15 cellular contexts compared by ENCODE assay signal in genomic region chr9:123350590-123351310, GRCh38. TPM values are rescaled to one million over a fixed set of nuclear protein-coding genes. Genes with fewer than 3 reads are reported as not detected.
DNase-seq lines count a peak whose midpoint lies in the region; ATAC-seq lines count a peak whose summit lies in the region.
"Had no signal": no experiment of that assay in that cellular context is flagged by ENCODE, and none has a peak within 500 bp of the region (broad histone marks: within the 10 kb centered on the region; RNA-seq: fewer than 3 reads in every experiment).

No MANE protein-coding gene starts in this region.

- DNase-seq in 8988T (peak; percentile 34), ACHN (peak; percentile 48), NCI-H69 (lab: John Stamatoyannopoulos, UW) (peak; percentile 64), myocyte (ENCODE audit: low read depth) (peak; percentile 27), DMS114 treated with DMSO at 0.1 percent for 48 hours (lab: John Stamatoyannopoulos, UW; ENCODE audit: unreplicated experiment) (no peak), SK-N-DZ (ENCODE audit: low spot score) (no peak)
- DNase-seq: endodermal cell, GOT3, left lung, NCI-H446 treated with DMSO at 0.1 percent for 48 hours, spleen had no signal

- ATAC-seq in GM21576 (IDR thresholded peaks at IDR 0.05; ENCODE audit: unreplicated experiment), result no peak

- in situ Hi-C loops in ACHN (cut with HindIII; ENCODE audit: low pct_ligation_motif_present, low pct_unique_long_range_greater_than_20kb, low sequenced_read_pairs), result no loop called here

RNA-seq across cellular contexts. Expression of gene CRB2, which starts 5.2 kb away (rescaled TPM):
- total RNA-seq in myocyte, result not detected in 2 replicates
- 0.03 TPM for polyA plus RNA-seq in myocyte (2012)
- 23.4 and 31.3 TPM in 2 replicates for polyA plus RNA-seq in SK-N-DZ (2014; cell fraction: cytosol; rRNA removed)
- 34.3 and 41.4 TPM in 2 replicates for polyA plus RNA-seq in SK-N-DZ (2014; cell fraction: nucleus; rRNA removed)
- total RNA-seq: activated naive CD4-positive, alpha-beta T cell treated with anti-CD3 and anti-CD28 coated beads for 36 hours; MCF 10A; PC-3 had no signal

Comparison
In these comparisons a context has a peak if more than half of its experiments do, and no peak if none do; other contexts are left out.
1. DNase-seq: peak in 8988T (single experiment), ACHN (single experiment), NCI-H69 (single experiment) and myocyte (single experiment); none in DMS114 treated with DMSO at 0.1 percent for 48 hours (single experiment) and SK-N-DZ (single experiment).